In the genomic region with DNA sequence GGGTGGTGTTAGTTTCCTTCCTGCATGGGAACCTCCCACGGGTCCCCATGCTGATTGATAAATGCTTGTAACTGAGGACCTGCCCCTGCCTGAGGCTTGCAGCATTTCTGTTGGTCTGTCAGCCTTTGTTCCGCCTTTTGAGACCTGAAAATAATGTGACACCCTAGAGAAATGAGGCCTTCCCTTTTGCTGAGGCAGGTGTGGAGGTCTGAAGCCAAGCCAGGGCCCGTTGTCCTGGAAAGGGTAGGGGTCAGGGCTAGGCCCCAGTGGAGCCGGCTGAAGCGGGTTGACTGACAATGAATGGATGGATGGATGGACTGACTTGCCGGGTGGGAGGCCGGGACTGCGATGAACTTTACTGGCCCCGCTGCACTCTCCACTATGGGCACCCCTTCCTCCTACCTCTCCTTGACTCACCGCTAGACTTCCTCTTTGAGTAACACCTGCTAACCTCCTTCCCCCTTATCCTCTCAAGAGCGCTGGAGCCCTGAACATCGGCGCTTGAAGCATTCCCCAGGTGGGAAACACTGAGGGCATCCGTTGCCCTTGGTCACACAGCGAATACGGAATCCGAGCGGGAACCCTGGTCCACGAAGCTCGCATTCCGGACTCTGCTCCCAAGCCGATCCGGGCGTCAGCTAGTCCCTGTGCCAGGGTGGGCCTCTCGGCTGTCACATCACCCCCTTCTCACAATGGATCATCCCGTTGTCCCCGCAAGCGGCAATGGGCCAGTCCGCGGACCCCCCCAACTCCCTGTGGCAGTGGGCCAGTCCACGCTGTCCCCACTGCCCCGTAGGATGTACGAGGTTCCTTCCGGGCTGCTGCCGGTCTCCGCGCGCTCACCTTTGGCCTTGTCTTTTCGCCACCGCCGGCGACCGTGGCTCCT, we compare ENCODE assay signal across 9 cellular contexts. TPM values are rescaled to one million over a fixed set of nuclear protein-coding genes. Genes with fewer than 3 reads are reported as not detected.
DNase-seq lines count a peak whose midpoint lies in the region; ATAC-seq and TF ChIP-seq lines count a peak whose summit lies in the region.
"Had no signal": no experiment of that assay in that cellular context is flagged by ENCODE, and none has a peak within 500 bp of the region (broad histone marks: within the 10 kb centered on the region; RNA-seq: fewer than 3 reads in every experiment).

No MANE protein-coding gene starts in this region.

- H3K9me2 ChIP-seq in DOHH2 (replicated peaks; ENCODE audit: control insufficient read depth, low read length) (no peaks in the 10 kb centered on the region), Karpas-422 (replicated peaks; ENCODE audit: insufficient read depth, low read length) (no peaks in the 10 kb centered on the region)

- H3K27me3 Mint-ChIP-seq in activated CD4-positive, alpha-beta T cell treated with anti-CD3 and anti-CD28 coated beads, Interleukin-2, amount 10 ng/mL, durations not matched to agents 7 days and 5 days = no peaks in the 10 kb centered on the region
- no peaks in the 10 kb centered on the region for H3K27me3 Mint-ChIP-seq in stimulated activated memory B cell treated with anti-CD40 and anti-IgM and Interleukin-4, amounts not matched to agents 10 μg/mL and 1 μg/mL and 100 μg/mL, for 72 hours

- H3K4me1 ChIP-seq in DOHH2 (ENCODE audit: control insufficient read depth, low read length) = peaks cover 41% of the 10 kb centered on the region
- peaks cover 31% of the 10 kb centered on the region for H3K4me1 ChIP-seq in Karpas-422 (ENCODE audit: low read length)
- H3K4me1 ChIP-seq in effector memory CD4-positive, alpha-beta T cell (ENCODE audit: control insufficient read depth, insufficient read depth, low read length, poor library complexity, severe bottlenecking) = peaks cover 27% of the 10 kb centered on the region

- H3K36me3 ChIP-seq in DOHH2 (ENCODE audit: control insufficient read depth, low read length) (peaks cover 39% of the 10 kb centered on the region), Karpas-422 (ENCODE audit: insufficient read depth, low read length) (peaks cover 7% of the 10 kb centered on the region; the same call in 1 of the 2 replicates)
- H3K36me3 ChIP-seq in effector memory CD4-positive, alpha-beta T cell (ENCODE audit: control insufficient read depth, insufficient read depth, low read length) = no peaks in the 10 kb centered on the region

- H3K27ac Mint-ChIP-seq in activated CD4-positive, alpha-beta T cell treated with anti-CD3 and anti-CD28 coated beads, Interleukin-2, amount 10 ng/mL, durations not matched to agents 7 days and 5 days = peak overlapping the region; percentile 90
- H3K27ac Mint-ChIP-seq in stimulated activated memory B cell treated with anti-CD40 and anti-IgM and Interleukin-4, amounts not matched to agents 10 μg/mL and 1 μg/mL and 100 μg/mL, for 72 hours = peak overlapping the region; percentile 94

- CTCF ChIA-PET in activated CD4-positive, alpha-beta T cell treated with anti-CD3 and anti-CD28 coated beads, Interleukin-2, amount 10 ng/mL, durations not matched to agents 7 days and 5 days (lab: Charles Lee) = interaction anchor here (0.7 to 3.9 kb wide), 4 partner anchors 11 to 1171 kb away, joined by 3 to 25 read pairs (median 7); no protein-coding TSS in a partner anchor

- H2AFZ ChIP-seq in Karpas-422 (ENCODE audit: low read length) = peak overlapping the region; percentile 24; the same call in 1 of the 2 replicates

- H3K79me2 ChIP-seq in DOHH2 (ENCODE audit: control insufficient read depth, low read length) (peaks cover 50% of the 10 kb centered on the region), Karpas-422 (ENCODE audit: low read length) (peaks cover 42% of the 10 kb centered on the region)

- peaks cover 45% of the 10 kb centered on the region for H3K4me1 Mint-ChIP-seq in activated CD4-positive, alpha-beta T cell treated with anti-CD3 and anti-CD28 coated beads, Interleukin-2, amount 10 ng/mL, durations not matched to agents 7 days and 5 days
- H3K4me1 Mint-ChIP-seq in stimulated activated memory B cell treated with anti-CD40 and anti-IgM and Interleukin-4, amounts not matched to agents 10 μg/mL and 1 μg/mL and 100 μg/mL, for 72 hours = peaks cover 58% of the 10 kb centered on the region

- ATAC-seq in GM21717 (IDR thresholded peaks at IDR 0.05; ENCODE audit: unreplicated experiment) = peak; percentile 29
- ATAC-seq in stimulated activated memory B cell treated with anti-CD40 and anti-IgM and Interleukin-4, amounts not matched to agents 10 μg/mL and 1 μg/mL and 100 μg/mL, for 72 hours = peak; percentile 81

- H3K27me3 ChIP-seq in DOHH2 (ENCODE audit: control insufficient read depth, low read length) (no peaks in the 10 kb centered on the region), Karpas-422 (ENCODE audit: low read length) (no peaks in the 10 kb centered on the region)
- no peaks in the 10 kb centered on the region for H3K27me3 ChIP-seq in effector memory CD4-positive, alpha-beta T cell (replicated peaks; ENCODE audit: control insufficient read depth, insufficient read depth, low read length, poor library complexity, severe bottlenecking)

- H3F3A ChIP-seq in DOHH2 (ENCODE audit: control insufficient read depth, insufficient read depth) = peaks cover 5% of the 10 kb centered on the region

- H3K4me3 ChIP-seq in DOHH2 (ENCODE audit: low read length) = peak overlapping the region; percentile 88
- peak overlapping the region; percentile 78 for H3K4me3 ChIP-seq in Karpas-422 (ENCODE audit: low read length)
- peak overlapping the region; percentile 80 for H3K4me3 ChIP-seq in effector memory CD4-positive, alpha-beta T cell (ENCODE audit: insufficient read depth, low read depth, low read length, poor library complexity, severe bottlenecking)

- H3K9ac ChIP-seq in Karpas-422 (ENCODE audit: low read length) = peak overlapping the region; percentile 88

- DNase-seq in Karpas-422 (peak; percentile 91), midbrain (lab: John Stamatoyannopoulos, UW) (peak; percentile 66), HPDE6-E6E7 (ENCODE audit: extremely low spot score) (no peak)
- DNase-seq in activated CD4-positive, alpha-beta T cell treated with anti-CD3 and anti-CD28 coated beads, Interleukin-2, amount 10 ng/mL, durations not matched to agents 7 days and 5 days = peak; percentile 57
- DNase-seq in effector memory CD4-positive, alpha-beta T cell = peak; percentile 35 to 55 (median 45)

- peak overlapping the region; percentile 95 for H3K4me3 Mint-ChIP-seq in activated CD4-positive, alpha-beta T cell treated with anti-CD3 and anti-CD28 coated beads, Interleukin-2, amount 10 ng/mL, durations not matched to agents 7 days and 5 days
- peak overlapping the region; percentile 97 for H3K4me3 Mint-ChIP-seq in stimulated activated memory B cell treated with anti-CD40 and anti-IgM and Interleukin-4, amounts not matched to agents 10 μg/mL and 1 μg/mL and 100 μg/mL, for 72 hours

- H3K9me3 ChIP-seq in DOHH2 (ENCODE audit: control insufficient read depth, insufficient read depth, low read length) = no peaks in the 10 kb centered on the region
- H3K9me3 ChIP-seq in Karpas-422 (ENCODE audit: low read length) = no peaks in the 10 kb centered on the region
- H3K9me3 ChIP-seq in effector memory CD4-positive, alpha-beta T cell (ENCODE audit: control insufficient read depth, low read length) = no peaks in the 10 kb centered on the region

- H4K20me1 ChIP-seq in DOHH2 (ENCODE audit: control insufficient read depth, insufficient read depth, low read depth, low read length) (peaks cover 12% of the 10 kb centered on the region; the same call in 1 of the 2 replicates), Karpas-422 (ENCODE audit: insufficient read depth, low read depth, low read length) (peaks cover 31% of the 10 kb centered on the region; the same call in 1 of the 2 replicates)

- TF ChIP-seq CTCF in DOHH2 (IDR thresholded peaks at IDR 0.05; ENCODE audit: low read depth, low read length, poor library complexity, severe bottlenecking) = no peak

- POLR2A ChIA-PET in activated CD4-positive, alpha-beta T cell treated with anti-CD3 and anti-CD28 coated beads, Interleukin-2, amount 10 ng/mL, durations not matched to agents 7 days and 5 days (lab: Charles Lee) = interaction anchor here (0.6 to 1.5 kb wide), 3 partner anchors 10 to 17 kb away, joined by 3 read pairs; no protein-coding TSS in a partner anchor

- H3K36me3 Mint-ChIP-seq in activated CD4-positive, alpha-beta T cell treated with anti-CD3 and anti-CD28 coated beads, Interleukin-2, amount 10 ng/mL, durations not matched to agents 7 days and 5 days (ENCODE audit: low read depth) = peaks cover 10% of the 10 kb centered on the region
- peaks cover 6% of the 10 kb centered on the region for H3K36me3 Mint-ChIP-seq in stimulated activated memory B cell treated with anti-CD40 and anti-IgM and Interleukin-4, amounts not matched to agents 10 μg/mL and 1 μg/mL and 100 μg/mL, for 72 hours

- H3K27ac ChIP-seq in DOHH2 (ENCODE audit: low read depth, low read length) = peak overlapping the region; percentile 83
- peak overlapping the region; percentile 92 for H3K27ac ChIP-seq in Karpas-422 (ENCODE audit: low read length)
- H3K27ac ChIP-seq in effector memory CD4-positive, alpha-beta T cell (ENCODE audit: insufficient read depth, low read length, poor library complexity, severe bottlenecking) = peak overlapping the region; percentile 75

- no peaks in the 10 kb centered on the region for H3K9me3 Mint-ChIP-seq in activated CD4-positive, alpha-beta T cell treated with anti-CD3 and anti-CD28 coated beads, Interleukin-2, amount 10 ng/mL, durations not matched to agents 7 days and 5 days
- no peaks in the 10 kb centered on the region for H3K9me3 Mint-ChIP-seq in stimulated activated memory B cell treated with anti-CD40 and anti-IgM and Interleukin-4, amounts not matched to agents 10 μg/mL and 1 μg/mL and 100 μg/mL, for 72 hours

- H3K4me2 ChIP-seq in DOHH2 (ENCODE audit: low read length) = peak overlapping the region; percentile 78
- H3K4me2 ChIP-seq in Karpas-422 (ENCODE audit: low read depth, low read length, poor library complexity, severe bottlenecking) = peak overlapping the region; percentile 73

RNA-seq across cellular contexts. Expression of a gene that starts 4.4 kb away (rescaled TPM):
- total RNA-seq in Karpas-422 (2014; rRNA removed; shearing (Covaris generic); ENCODE audit: low replicate concordance) = 16.3 and 50.6 TPM in 2 replicates
- 10 to 100 TPM; 27.7 to 29.5 TPM for total RNA-seq in activated CD4-positive, alpha-beta T cell treated with anti-CD3 and anti-CD28 coated beads, Interleukin-2, amount 10 ng/mL, durations not matched to agents 7 days and 5 days

RNA-seq across cellular contexts. Expression of a gene that starts 19.9 kb away (rescaled TPM):
- not detected in 2 replicates for total RNA-seq in Karpas-422 (2014; rRNA removed; shearing (Covaris generic); ENCODE audit: low replicate concordance)
- total RNA-seq in activated CD4-positive, alpha-beta T cell treated with anti-CD3 and anti-CD28 coated beads, Interleukin-2, amount 10 ng/mL, durations not matched to agents 7 days and 5 days = not detected
- total RNA-seq: T-helper 2 cell treated with Interferon-gamma antibody and Interleukin-4, amounts not matched to agents 100 ng/mL and 5 ng/mL, for 36 hours had no signal

RNA-seq across cellular contexts. Expression of a gene that starts 32.7 kb away (rescaled TPM):
- total RNA-seq in Karpas-422 (2014; rRNA removed; shearing (Covaris generic); ENCODE audit: low replicate concordance) = not detected in 2 replicates
- total RNA-seq in activated CD4-positive, alpha-beta T cell treated with anti-CD3 and anti-CD28 coated beads, Interleukin-2, amount 10 ng/mL, durations not matched to agents 7 days and 5 days = not detected
